In genomic region chr10:73099141-73099540, GRCh38 we compare ENCODE assay signal across 21 cellular contexts. TPM values are rescaled to one million over a fixed set of nuclear protein-coding genes. Genes with fewer than 3 reads are reported as not detected.
DNase-seq lines count a peak whose midpoint lies in the region; ATAC-seq and TF ChIP-seq lines count a peak whose summit lies in the region.
"Had no signal": no experiment of that assay in that cellular context is flagged by ENCODE, and none has a peak within 500 bp of the region (broad histone marks: within the 10 kb centered on the region; RNA-seq: fewer than 3 reads in every experiment).

No MANE protein-coding gene starts in this region.

- H3K9ac ChIP-seq in adipocyte (ENCODE audit: low read length) (no peak overlapping the region), skeletal muscle tissue (ENCODE audit: low read depth in 1 of 3, low read length in 3 of 3) (peak overlapping the region in 1 of 3 donors; percentile 63)

- DNase-seq in cardiac muscle cell (ENCODE audit: low read depth in 1 of 2, low spot score in 1 of 2): no peak
- DNase-seq in right cardiac atrium: no peak
- peak; percentile 51 for DNase-seq in adipocyte (ENCODE audit: low read depth)
- DNase-seq in fibroblast of the aortic adventitia (ENCODE audit: low read depth): peak; percentile 20
- no peak for DNase-seq in amniotic stem cell (lab: John Stamatoyannopoulos, UW)
- DNase-seq in activated CD8-positive, alpha-beta memory T cell treated with anti-CD3 and anti-CD28 coated beads, Interleukin-2, amount 50 U/mL, for 48 hours: no peak
- no peak for DNase-seq in HAP-1 (ENCODE audit: low spot score in 2 of 2)
- DNase-seq: 8988T; BE2C; CD4-positive, CD25-positive, alpha-beta regulatory T cell; DMS153; GF-D8; NCI-H1092 treated with DMSO at 0.1 percent for 48 hours; NCI-H146; NCI-H2029 treated with DMSO at 0.1 percent for 48 hours; NCI-H2171; NCI-H526 had no signal

- H3K4me3 ChIP-seq in cardiac muscle cell: no peak overlapping the region
- H3K4me3 ChIP-seq in right cardiac atrium (ENCODE audit: low read length): no peak overlapping the region
- H3K4me3 ChIP-seq in adipocyte (ENCODE audit: low read length): no peak overlapping the region
- no peak overlapping the region for H3K4me3 ChIP-seq in fibroblast of the aortic adventitia (ENCODE audit: low read depth, low read length)
- no peak overlapping the region for H3K4me3 ChIP-seq in skeletal muscle tissue (ENCODE audit: low read length in 3 of 3)
- no peak overlapping the region for H3K4me3 ChIP-seq in HAP-1
- H3K4me3 ChIP-seq: GM12878, GM23338 had no signal

- ATAC-seq in right cardiac atrium: no peak
- ATAC-seq: GM12878, GM23338, HCT116 had no signal

- in situ Hi-C loops in HAP-1 (cut with MboI; ENCODE audit: low sequenced_read_pairs): no loop called here

- H3K4me1 ChIP-seq in cardiac muscle cell (ENCODE audit: low read depth): peaks cover 7% of the 10 kb centered on the region
- H3K4me1 ChIP-seq in right cardiac atrium (ENCODE audit: control insufficient read depth, insufficient read depth, low read length): no peaks in the 10 kb centered on the region
- H3K4me1 ChIP-seq in adipocyte (ENCODE audit: control insufficient read depth, insufficient read depth, low read length): peaks cover 21% of the 10 kb centered on the region
- peaks cover 8 to 24% (median 21%) of the 10 kb centered on the region in 3 donors for H3K4me1 ChIP-seq in skeletal muscle tissue (ENCODE audit: control insufficient read depth in 3 of 3, insufficient read depth in 3 of 3, low read length in 3 of 3)
- peaks cover 4% of the 10 kb centered on the region; the same call in 1 of the 2 replicates for H3K4me1 ChIP-seq in HAP-1
- H3K4me1 ChIP-seq: BE2C had no signal

- 53% methylated on average over 1 of the region's 1 CpG for WGBS in right cardiac atrium

- H3K36me3 ChIP-seq in cardiac muscle cell (no peaks in the 10 kb centered on the region), adipocyte (ENCODE audit: control insufficient read depth, insufficient read depth, low read length, severe bottlenecking) (no peaks in the 10 kb centered on the region), skeletal muscle tissue (ENCODE audit: control insufficient read depth in 3 of 3, insufficient read depth in 3 of 3, low read length in 3 of 3) (no peaks in the 10 kb centered on the region), HAP-1 (replicated peaks) (no peaks in the 10 kb centered on the region)
- H3K36me3 ChIP-seq: BE2C had no signal

- H3K27me3 ChIP-seq in cardiac muscle cell (no peaks in the 10 kb centered on the region), right cardiac atrium (ENCODE audit: control insufficient read depth, insufficient read depth) (no peaks in the 10 kb centered on the region), adipocyte (replicated peaks; ENCODE audit: control insufficient read depth, insufficient read depth, low read length) (no peaks in the 10 kb centered on the region), skeletal muscle tissue (ENCODE audit: control insufficient read depth in 3 of 3, insufficient read depth in 3 of 3, low read length in 3 of 3) (no peaks in the 10 kb centered on the region), HAP-1 (ENCODE audit: low read depth) (no peaks in the 10 kb centered on the region)
- H3K27me3 ChIP-seq: BE2C had no signal

- intact Hi-C loops in right cardiac atrium (cut with DNase I): loop anchor here in 2 of 4 donors (5.0 to 10.0 kb wide), 2 partner anchors 63 to 66 kb away; partner anchors contain the start of genes ECD (in 1 of the 2) and FAM149B1 (in 1 of the 2)

- H3K27ac ChIP-seq in cardiac muscle cell: peak overlapping the region; percentile 22
- no peak overlapping the region for H3K27ac ChIP-seq in right cardiac atrium (ENCODE audit: low read length)
- peak overlapping the region; percentile 82 for H3K27ac ChIP-seq in skeletal muscle tissue (ENCODE audit: low read depth, low read length)

- H3K9me3 ChIP-seq in cardiac muscle cell (ENCODE audit: low read depth) (no peaks in the 10 kb centered on the region), right cardiac atrium (ENCODE audit: control insufficient read depth, low read length) (no peaks in the 10 kb centered on the region), adipocyte (ENCODE audit: control insufficient read depth, low read length) (no peaks in the 10 kb centered on the region), skeletal muscle tissue (ENCODE audit: control insufficient read depth in 3 of 3, low read length in 3 of 3) (no peaks in the 10 kb centered on the region), HAP-1 (no peaks in the 10 kb centered on the region)
- H3K9me3 ChIP-seq: BE2C had no signal

- TF ChIP-seq CTCF in cardiac muscle cell (IDR thresholded peaks at IDR 0.05; ENCODE audit: low read depth, low read length) (no peak), fibroblast of the aortic adventitia (IDR thresholded peaks at IDR 0.05; ENCODE audit: insufficient read depth, low read length) (no peak)

RNA-seq across cellular contexts. Expression of gene P4HA1, which starts 2.5 kb away (rescaled TPM):
- total RNA-seq in cardiac muscle cell (92.0 and 103 TPM in 2 replicates), right cardiac atrium (10 to 100 TPM; 37.4 to 55.8 (median 43.9) TPM), fibroblast of the aortic adventitia (ENCODE audit: low replicate concordance) (159 and 170 TPM in 2 replicates), skeletal muscle tissue (53.8 TPM)
- polyA plus RNA-seq in cardiac muscle cell (172 and 174 TPM in 2 replicates), right cardiac atrium (21.8 TPM)

RNA-seq across cellular contexts. Expression of gene NUDT13, which starts 11.1 kb away (rescaled TPM):
- total RNA-seq in cardiac muscle cell (1.5 and 2.1 TPM in 2 replicates), right cardiac atrium (1 to 10 TPM; 1.9 to 4.1 (median 2.8) TPM), fibroblast of the aortic adventitia (ENCODE audit: low replicate concordance) (1.8 TPM in 2 replicates), skeletal muscle tissue (2.1 TPM)
- polyA plus RNA-seq in cardiac muscle cell (1.7 and 3.1 TPM in 2 replicates), right cardiac atrium (2.7 TPM)

Comparison
In these comparisons a context has a peak if more than half of its experiments do, and no peak if none do; other contexts are left out.
1. DNase-seq: peak in adipocyte (single experiment) and fibroblast of the aortic adventitia (single experiment); none in cardiac muscle cell (0 of 2), right cardiac atrium (0 of 3), amniotic stem cell (single experiment), activated CD8-positive, alpha-beta memory T cell treated with anti-CD3 and anti-CD28 coated beads, Interleukin-2, amount 50 U/mL, for 48 hours (single experiment) and HAP-1 (0 of 2).